ENCODE assay signal across 18 cellular contexts in the genomic region with DNA sequence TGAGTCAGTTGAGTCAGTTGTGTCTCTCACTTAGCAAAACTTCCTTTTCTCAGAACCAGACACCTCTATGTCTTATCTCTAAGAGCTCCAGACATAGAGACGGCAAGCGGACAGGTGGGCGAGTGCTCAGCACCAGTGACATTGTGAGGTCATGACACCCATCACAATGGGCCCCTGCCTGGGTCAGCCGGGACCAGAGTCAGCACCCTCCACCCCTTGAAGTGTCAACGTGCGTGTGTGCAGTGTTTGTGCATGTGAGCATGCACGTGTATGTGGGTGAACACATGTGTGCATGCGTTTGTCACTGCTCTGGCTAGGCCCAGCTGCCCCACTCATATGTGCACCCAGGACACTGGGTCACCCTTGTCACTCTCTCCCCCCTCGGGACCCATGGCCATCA. TPM values are rescaled to one million over a fixed set of nuclear protein-coding genes. Genes with fewer than 3 reads are reported as not detected.
"Had no signal": no experiment of that assay in that cellular context is flagged by ENCODE, and none has a peak within 500 bp of the region (broad histone marks: within the 10 kb centered on the region; RNA-seq: fewer than 3 reads in every experiment).

Gene TBC1D28, minus strand, starts transcription at position 101 of the 400 bp plus-strand sequence. CDS start 3,039 bp downstream, outside the sequence.

RNA-seq across cellular contexts. Expression of gene TBC1D28, which starts in this region (rescaled TPM):
- total RNA-seq: activated naive CD4-positive, alpha-beta T cell treated with anti-CD3 and anti-CD28 coated beads for 36 hours; activated naive CD4-positive, alpha-beta T cell treated with anti-CD3 and anti-CD28 coated beads, Interleukin-2, amount 50 U/mL, for 72 hours; activated naive CD8-positive, alpha-beta T cell treated with anti-CD3 and anti-CD28 coated beads for 36 hours; activated naive CD8-positive, alpha-beta T cell treated with anti-CD3 and anti-CD28 coated beads, Interleukin-2, amount 10 ng/mL, durations not matched to agents 7 days and 5 days; activated T-cell treated with anti-CD3 and anti-CD28 coated beads, Interleukin-2, amount 50 U/mL, for 4 hours; activated T-cell treated with anti-CD3 and anti-CD28 coated beads, Interleukin-2, amount 50 U/mL, for 72 hours; activated T-helper 17 cell treated with anti-CD3 and anti-CD28 coated beads, Interleukin-2, amount 50 U/mL, for 72 hours; activated T-helper 2 cell treated with anti-CD3 and anti-CD28 coated beads, Interferon-gamma antibody, Interleukin-2, Interleukin-4, amounts not matched to agents 10 μg/mL and 5 μg/mL and 100 μg/mL, durations not matched to agents 14 hours and 24 hours and 36 hours; adrenal gland; aorta; ascending aorta; astrocyte; body of pancreas; breast epithelium; cardiac muscle cell; cardiac septum; cerebellum had no signal
- polyA plus RNA-seq: adipose tissue, adrenal gland, aorta, cardiac muscle cell had no signal
